Comparison of ENCODE assay signal across 9 cellular contexts in genomic region chr15:65952425-65953053, GRCh38.
A peak's percentile ranks its signal among the peaks of the same experiment; 100 is the strongest.
DNase-seq lines count a peak whose midpoint lies in the region; ATAC-seq and TF ChIP-seq lines count a peak whose summit lies in the region.
"Had no signal": no experiment of that assay in that cellular context is flagged by ENCODE, and none has a peak within 500 bp of the region (broad histone marks: within the 10 kb centered on the region; RNA-seq: fewer than 3 reads in every experiment).

No MANE protein-coding gene starts in this region.

- H3K4me3 ChIP-seq in MM.1S (ENCODE audit: low read length): no peak overlapping the region
- H3K4me3 ChIP-seq: thoracic aorta had no signal

- no peak for TF ChIP-seq CTCF in GM13977 (IDR thresholded peaks at IDR 0.05; ENCODE audit: extremely low read depth, insufficient read depth, missing control alignments)
- TF ChIP-seq CTCF in MM.1S (IDR thresholded peaks at IDR 0.05; ENCODE audit: low read length): no peak
- no peak for TF ChIP-seq CTCF in nephron progenitor cell (IDR thresholded peaks at IDR 0.05)

- DNase-seq in GM13977 (ENCODE audit: low spot score) (peak; percentile 40), MM.1S (peak; percentile 29), dermis blood vessel endothelial cell (peak; percentile 74), nephron progenitor cell (peak; percentile 85), NCI-H1417 (lab: John Stamatoyannopoulos, UW) (no peak)
- no peak for DNase-seq in stimulated activated CD4-positive, alpha-beta T cell treated with anti-CD3 and anti-CD28 coated beads, Interleukin-2, amount 100 ng/mL, for 24 hours
- DNase-seq in natural killer cell treated with Interleukin-12 subunit alpha and Interleukin-12 subunit beta and Interleukin-15 and Interleukin-18, amount 100 ng/mL, for 72 hours (ENCODE audit: low spot score): no peak

- no peak overlapping the region for H3K4me3 Mint-ChIP-seq in nephron progenitor cell
- no peak overlapping the region for H3K4me3 Mint-ChIP-seq in natural killer cell treated with Interleukin-12 subunit alpha and Interleukin-12 subunit beta and Interleukin-15 and Interleukin-18, amount 100 ng/mL, for 72 hours

- H3K27ac ChIP-seq in MM.1S (ENCODE audit: low read length): no peak overlapping the region
- H3K27ac ChIP-seq: thoracic aorta had no signal

- no peak overlapping the region for H3K27ac Mint-ChIP-seq in nephron progenitor cell
- H3K27ac Mint-ChIP-seq in natural killer cell treated with Interleukin-12 subunit alpha and Interleukin-12 subunit beta and Interleukin-15 and Interleukin-18, amount 100 ng/mL, for 72 hours: no peak overlapping the region

- H3K9me3 ChIP-seq in MM.1S (replicated peaks; ENCODE audit: insufficient read depth, low read length): no peaks in the 10 kb centered on the region
- H3K9me3 ChIP-seq: thoracic aorta had no signal

- no peaks in the 10 kb centered on the region for H3K36me3 Mint-ChIP-seq in nephron progenitor cell (ENCODE audit: low read depth)
- H3K36me3 Mint-ChIP-seq in natural killer cell treated with Interleukin-12 subunit alpha and Interleukin-12 subunit beta and Interleukin-15 and Interleukin-18, amount 100 ng/mL, for 72 hours: no peaks in the 10 kb centered on the region

- H3K36me3 ChIP-seq in MM.1S (replicated peaks; ENCODE audit: insufficient read depth, low read length): no peaks in the 10 kb centered on the region
- H3K36me3 ChIP-seq: thoracic aorta had no signal

- no peaks in the 10 kb centered on the region; the same call in none of the 2 replicates for H3K27me3 ChIP-seq in MM.1S (replicated peaks; ENCODE audit: insufficient read depth, low read length)

- H3K4me2 ChIP-seq in MM.1S (ENCODE audit: low read depth, low read length): no peak overlapping the region

- no peak overlapping the region for H3K9ac ChIP-seq in MM.1S (ENCODE audit: low read length)

- no peaks in the 10 kb centered on the region for H3K79me2 ChIP-seq in MM.1S (ENCODE audit: low read length)

- H4K20me1 ChIP-seq in MM.1S (ENCODE audit: insufficient read depth, low read length): no peaks in the 10 kb centered on the region

- H3K9me3 Mint-ChIP-seq in nephron progenitor cell: no peaks in the 10 kb centered on the region
- no peaks in the 10 kb centered on the region for H3K9me3 Mint-ChIP-seq in natural killer cell treated with Interleukin-12 subunit alpha and Interleukin-12 subunit beta and Interleukin-15 and Interleukin-18, amount 100 ng/mL, for 72 hours

- H2AFZ ChIP-seq in MM.1S (ENCODE audit: low read length): no peak overlapping the region

- peaks cover 8% of the 10 kb centered on the region for H3K4me1 Mint-ChIP-seq in nephron progenitor cell
- peaks cover 4 to 7% of the 10 kb centered on the region in 2 donors for H3K4me1 Mint-ChIP-seq in natural killer cell treated with Interleukin-12 subunit alpha and Interleukin-12 subunit beta and Interleukin-15 and Interleukin-18, amount 100 ng/mL, for 72 hours (ENCODE audit: low read depth in 2 of 2)

- in situ Hi-C loops in GM13977 (cut with MboI; ENCODE audit: low pct_unique_long_range_greater_than_20kb, low sequenced_read_pairs, unreplicated experiment): no loop called here

- peaks cover 22% of the 10 kb centered on the region for H3K4me1 ChIP-seq in MM.1S (ENCODE audit: low read length)

- peaks cover 12% of the 10 kb centered on the region for H3K27me3 Mint-ChIP-seq in nephron progenitor cell (ENCODE audit: low read depth, poor library complexity)
- peaks cover 4 to 12% of the 10 kb centered on the region in 2 donors for H3K27me3 Mint-ChIP-seq in natural killer cell treated with Interleukin-12 subunit alpha and Interleukin-12 subunit beta and Interleukin-15 and Interleukin-18, amount 100 ng/mL, for 72 hours

- H3F3A ChIP-seq in MM.1S (ENCODE audit: insufficient read depth, low read length): no peaks in the 10 kb centered on the region

- H3K9me2 ChIP-seq in MM.1S (replicated peaks; ENCODE audit: insufficient read depth, low read length): no peaks in the 10 kb centered on the region

- ATAC-seq in GM18909 (IDR thresholded peaks at IDR 0.05; ENCODE audit: poor library complexity, unreplicated experiment): no peak
- no peak for ATAC-seq in natural killer cell treated with Interleukin-12 subunit alpha and Interleukin-12 subunit beta and Interleukin-15 and Interleukin-18, amount 100 ng/mL, for 72 hours

Comparison
In these comparisons a context has a peak if more than half of its experiments do, and no peak if none do; other contexts are left out.
1. DNase-seq: peak in GM13977 (single experiment), MM.1S (single experiment), dermis blood vessel endothelial cell (single experiment) and nephron progenitor cell (single experiment); none in stimulated activated CD4-positive, alpha-beta T cell treated with anti-CD3 and anti-CD28 coated beads, Interleukin-2, amount 100 ng/mL, for 24 hours (0 of 2), NCI-H1417 (0 of 3) and natural killer cell treated with Interleukin-12 subunit alpha and Interleukin-12 subunit beta and Interleukin-15 and Interleukin-18, amount 100 ng/mL, for 72 hours (single experiment).